ENCODE assay signal across 8 cellular contexts in the genomic region with DNA sequence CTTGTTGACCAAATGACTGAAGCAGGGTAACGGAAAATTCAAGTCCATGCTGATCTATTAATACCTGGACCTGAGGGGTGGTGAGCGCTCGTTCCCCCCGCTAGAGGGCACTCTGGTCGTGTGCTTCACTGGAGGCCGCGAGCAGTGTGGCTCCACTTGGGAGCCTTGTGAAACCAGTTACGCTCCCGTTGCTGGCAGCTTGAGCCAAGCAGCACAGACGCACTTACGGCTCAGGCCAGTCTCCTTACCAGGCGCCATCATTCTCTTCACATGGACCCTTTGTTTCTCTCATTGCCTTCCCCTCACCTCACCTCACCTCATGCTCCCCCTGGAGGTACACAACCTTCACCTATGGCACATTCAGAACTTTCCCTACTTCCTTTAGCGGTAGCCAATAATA. TPM values are rescaled to one million over a fixed set of nuclear protein-coding genes. Genes with fewer than 3 reads are reported as not detected.
DNase-seq lines count a peak whose midpoint lies in the region; ATAC-seq and TF ChIP-seq lines count a peak whose summit lies in the region.

No MANE protein-coding gene starts in this region.

- peak; percentile 85 for TF ChIP-seq CTCF in mucosa of descending colon (IDR thresholded peaks at IDR 0.05)

- peak; percentile 72 for DNase-seq in CMK (ENCODE audit: low read depth)
- DNase-seq in HuH-7.5 (ENCODE audit: low spot score): peak; percentile 63
- peak; percentile 95 for DNase-seq in NT2/D1 (ENCODE audit: low read depth, low spot score)
- DNase-seq in activated CD8-positive, alpha-beta memory T cell treated with anti-CD3 and anti-CD28 coated beads, Interleukin-2, amount 50 U/mL, for 1 hour (ENCODE audit: extremely low read depth): peak; percentile 10
- peak; percentile 79 for DNase-seq in epidermal melanocyte (ENCODE audit: insufficient read length, low spot score)
- DNase-seq in mucosa of descending colon: peak; percentile 81 to 89 (median 84)
- peak; percentile 11 to 23 for DNase-seq in stimulated activated CD8-positive, alpha-beta memory T cell treated with anti-CD3 and anti-CD28 coated beads, Interleukin-7, amount 100 ng/mL, for 1 hour (ENCODE audit: low read depth in 2 of 2)

- H3K36me3 ChIP-seq in NT2/D1 (ENCODE audit: insufficient read depth, insufficient read length, low read length) (no peaks in the 10 kb centered on the region), mucosa of descending colon (ENCODE audit: low read depth) (no peaks in the 10 kb centered on the region)

- no peak overlapping the region for H3K9ac ChIP-seq in NT2/D1 (ENCODE audit: insufficient read length, low read depth)

- H3K9me3 ChIP-seq in NT2/D1 (ENCODE audit: insufficient read depth, low read length): no peaks in the 10 kb centered on the region
- H3K9me3 ChIP-seq in mucosa of descending colon: no peaks in the 10 kb centered on the region

- ATAC-seq in GM21360 (IDR thresholded peaks at IDR 0.05; ENCODE audit: unreplicated experiment) (peak; percentile 64), mucosa of descending colon (peak; percentile 98)

- H3K4me1 ChIP-seq in NT2/D1 (ENCODE audit: insufficient read depth, insufficient read length) (peaks cover 4% of the 10 kb centered on the region), mucosa of descending colon (ENCODE audit: low read depth) (no peaks in the 10 kb centered on the region)

- H3K27me3 ChIP-seq in NT2/D1 (ENCODE audit: insufficient read depth, insufficient read length): no peaks in the 10 kb centered on the region

- no peak overlapping the region for H3K4me3 ChIP-seq in NT2/D1 (ENCODE audit: insufficient read length, low read depth)
- H3K4me3 ChIP-seq in mucosa of descending colon: no peak overlapping the region

- intact Hi-C loops in mucosa of descending colon (cut with DNase I, micrococcal nuclease): loop anchor here (5.0 kb wide), 2 partner anchors 328 to 458 kb away; no protein-coding TSS in a partner anchor

RNA-seq across cellular contexts. Expression of gene TSPAN2, which starts 49.7 kb away (rescaled TPM):
- 10 to 100 TPM in 1 of 3 donors, 1 to 10 TPM in 2; 4.3 to 84.2 (median 6.3) TPM for total RNA-seq in mucosa of descending colon

Comparison
In these comparisons a context has a peak if more than half of its experiments do, and no peak if none do; other contexts are left out.
1. DNase-seq: peak in every context shown above with its lines; median percentile 95 in NT2/D1; 84 in mucosa of descending colon; 79 in epidermal melanocyte; 72 in CMK; 63 in HuH-7.5; 17 in stimulated activated CD8-positive, alpha-beta memory T cell treated with anti-CD3 and anti-CD28 coated beads, Interleukin-7, amount 100 ng/mL, for 1 hour; 10 in activated CD8-positive, alpha-beta memory T cell treated with anti-CD3 and anti-CD28 coated beads, Interleukin-2, amount 50 U/mL, for 1 hour.